ENCODE assay signal across 1 cellular context in the genomic region with DNA sequence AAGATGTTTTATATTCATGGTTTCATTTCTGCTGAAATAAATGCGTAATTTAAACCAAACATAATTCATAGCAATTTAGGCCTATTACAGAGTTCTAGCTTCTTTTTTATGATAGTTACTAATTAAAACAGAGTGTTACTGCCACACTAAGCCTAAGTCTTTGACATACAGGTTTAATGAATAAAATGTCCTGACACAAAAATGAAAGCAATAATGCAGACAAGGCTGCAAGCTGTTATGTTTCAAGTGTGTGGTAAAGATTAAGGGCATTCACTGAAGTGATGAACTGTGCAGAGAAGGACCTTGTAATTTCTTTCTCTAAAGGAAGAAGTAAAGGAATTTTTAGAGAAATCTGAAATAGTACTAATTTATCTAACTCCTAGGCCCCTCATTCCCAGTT.
TF ChIP-seq lines count a peak whose summit lies in the region.

No MANE protein-coding gene starts in this region.

TF ChIP-seq in GM23338, 12 proteins besides CTCF, POLR2A, EP300 and RAD21 (continued from another document):
- no peak for TF ChIP-seq ZNF331 (CRISPR knock-in tag; IDR thresholded peaks at IDR 0.05; ENCODE audit: low read depth)
- no peak for TF ChIP-seq CREB1 (CRISPR knock-in tag; IDR thresholded peaks at IDR 0.05; ENCODE audit: low read depth)
